25 cellular contexts compared by ENCODE assay signal in genomic region chr10:123433539-123433938, GRCh38.
"Had no signal": no experiment of that assay in that cellular context is flagged by ENCODE, and none has a peak within 500 bp of the region (broad histone marks: within the 10 kb centered on the region; RNA-seq: fewer than 3 reads in every experiment).

No MANE protein-coding gene starts in this region.

- H3K9me3 ChIP-seq: SJSA1 had no signal

- H3K4me3 ChIP-seq: K562, SJSA1, SK-N-MC had no signal

- DNase-seq: Kasumi-1, MM.1S, NCI-H1092 treated with DMSO at 0.1 percent for 48 hours, NCI-H1436, NCI-H187, NCI-H2029, NCI-H2081 treated with DMSO at 0.1 percent for 48 hours, NCI-H2171, NCI-H226, NCI-H446, NCI-H510A, NCI-H524 treated with DMSO at 0.1 percent for 48 hours, NCI-H69, NCI-H774, Right ventricle myocardium superior, RPMI8226, SIG-M5 had no signal

- H3K9ac ChIP-seq: KMS-11 had no signal

- H3K27ac ChIP-seq: HL-60, KMS-11, SJSA1, SK-N-MC had no signal

- H3K36me3 ChIP-seq: SJSA1 had no signal

- FAIRE-seq: HTR-8/SVneo, K562, RCC 7860 had no signal

- H3K4me1 ChIP-seq: SJSA1 had no signal

- H3K4me1 Mint-ChIP-seq: IgD-negative memory B cell had no signal

- ATAC-seq: K562 had no signal

- H3K4me2 ChIP-seq: KMS-11 had no signal

- H3K4me3 Mint-ChIP-seq: IgD-negative memory B cell had no signal
